ENCODE assay signal across 11 cellular contexts in genomic region chr14:24138396-24139271, GRCh38. TPM values are rescaled to one million over a fixed set of nuclear protein-coding genes. Genes with fewer than 3 reads are reported as not detected.
DNase-seq lines count a peak whose midpoint lies in the region; FAIRE-seq and TF ChIP-seq lines count a peak whose summit lies in the region.
"Had no signal": no experiment of that assay in that cellular context is flagged by ENCODE, and none has a peak within 500 bp of the region (broad histone marks: within the 10 kb centered on the region; RNA-seq: fewer than 3 reads in every experiment).

No MANE protein-coding gene starts in this region.

- no peak overlapping the region for H2AFZ ChIP-seq in OCI-LY7 (ENCODE audit: low read length)

- no peaks in the 10 kb centered on the region for H3K27me3 Mint-ChIP-seq in activated CD4-positive, alpha-beta T cell treated with anti-CD3 and anti-CD28 coated beads, Interleukin-2, amount 10 ng/mL, durations not matched to agents 24 days and 14 days
- H3K27me3 Mint-ChIP-seq in dendritic cell treated with granulocyte-macrophage colony-stimulating factor and Interleukin-4, amounts not matched to agents 40 ng/mL and 50 ng/mL, for 4 days = no peaks in the 10 kb centered on the region

- H3K36me3 Mint-ChIP-seq in activated CD4-positive, alpha-beta T cell treated with anti-CD3 and anti-CD28 coated beads, Interleukin-2, amount 10 ng/mL, durations not matched to agents 24 days and 14 days (ENCODE audit: low read depth) = peaks cover 59% of the 10 kb centered on the region
- H3K36me3 Mint-ChIP-seq in dendritic cell treated with granulocyte-macrophage colony-stimulating factor and Interleukin-4, amounts not matched to agents 40 ng/mL and 50 ng/mL, for 4 days (ENCODE audit: low read depth) = peaks cover 57% of the 10 kb centered on the region

- TF ChIP-seq CTCF in OCI-LY7 (conservative IDR thresholded peaks at IDR 0.05; ENCODE audit: low read length) = no peak

- H3K4me3 ChIP-seq in OCI-LY7 (ENCODE audit: low read depth, low read length, poor library complexity, severe bottlenecking) (peak overlapping the region; percentile 85), small intestine (ENCODE audit: low read depth in 1 of 2, low read length in 2 of 2) (peak overlapping the region in 1 of 2 donors; percentile 15)

- peak overlapping the region; percentile 94 for H3K4me3 Mint-ChIP-seq in activated CD4-positive, alpha-beta T cell treated with anti-CD3 and anti-CD28 coated beads, Interleukin-2, amount 10 ng/mL, durations not matched to agents 24 days and 14 days
- no peak overlapping the region for H3K4me3 Mint-ChIP-seq in dendritic cell treated with granulocyte-macrophage colony-stimulating factor and Interleukin-4, amounts not matched to agents 40 ng/mL and 50 ng/mL, for 4 days

- CTCF ChIA-PET in OCI-LY7 (lab: Charles Lee; ENCODE audit: unreplicated experiment) = no interaction called here

- H3K27ac ChIP-seq in OCI-LY7 (ENCODE audit: low read depth, low read length, poor library complexity, severe bottlenecking) (no peak overlapping the region), small intestine (ENCODE audit: low read depth in 1 of 2, low read length in 1 of 2) (peak overlapping the region; percentile 21 to 25)
- H3K27ac ChIP-seq: HL-60 had no signal

- H3K9me3 ChIP-seq in OCI-LY7 (ENCODE audit: low read length) (no peaks in the 10 kb centered on the region), small intestine (ENCODE audit: control insufficient read depth, low read depth) (no peaks in the 10 kb centered on the region)

- H3K27ac Mint-ChIP-seq in activated CD4-positive, alpha-beta T cell treated with anti-CD3 and anti-CD28 coated beads, Interleukin-2, amount 10 ng/mL, durations not matched to agents 24 days and 14 days = peak overlapping the region; percentile 58
- peak overlapping the region; percentile 76 for H3K27ac Mint-ChIP-seq in dendritic cell treated with granulocyte-macrophage colony-stimulating factor and Interleukin-4, amounts not matched to agents 40 ng/mL and 50 ng/mL, for 4 days

- DNase-seq in activated CD4-positive, alpha-beta T cell treated with anti-CD3 and anti-CD28 coated beads, Interleukin-2, amount 10 ng/mL, durations not matched to agents 24 days and 14 days = no peak
- DNase-seq in activated CD4-positive, alpha-beta T cell treated with anti-CD3 and anti-CD28 coated beads, Interleukin-2, amount 50 U/mL, for 1 hour = no peak
- no peak for DNase-seq in OCI-LY7 (ENCODE audit: low spot score)
- DNase-seq in small intestine = no peak
- no peak for DNase-seq in pons (ENCODE audit: low spot score)
- no peak for DNase-seq in NCI-H82 (lab: John Stamatoyannopoulos, UW)
- no peak for DNase-seq in NOMO-1 treated with DMSO at 0.1 percent for 48 hours (lab: John Stamatoyannopoulos, UW; ENCODE audit: unreplicated experiment)
- DNase-seq: NCI-H1092, NCI-H526 treated with DMSO at 0.1 percent for 48 hours had no signal

- no peaks in the 10 kb centered on the region for H3K9me3 Mint-ChIP-seq in activated CD4-positive, alpha-beta T cell treated with anti-CD3 and anti-CD28 coated beads, Interleukin-2, amount 10 ng/mL, durations not matched to agents 24 days and 14 days
- no peaks in the 10 kb centered on the region for H3K9me3 Mint-ChIP-seq in dendritic cell treated with granulocyte-macrophage colony-stimulating factor and Interleukin-4, amounts not matched to agents 40 ng/mL and 50 ng/mL, for 4 days

- no TSS peak for BruUV-seq in OCI-LY7 (replicated peaks; lab: Mats Ljungman, UMichigan)

- peak overlapping the region; percentile 89 for H3K4me2 ChIP-seq in OCI-LY7 (ENCODE audit: low read length)

- H3K27me3 ChIP-seq in small intestine (ENCODE audit: control insufficient read depth in 2 of 2, insufficient read depth in 2 of 2, low read length in 2 of 2) = no peaks in the 10 kb centered on the region

- H4K20me1 ChIP-seq in OCI-LY7 (ENCODE audit: insufficient read depth, low read length) = 0 out of 2 replicates have a peak, but pooled peaks cover 6% of the 10 kb centered on the region

- POLR2A ChIA-PET in OCI-LY7 (lab: Charles Lee) = interaction anchor here (1.1 to 4.1 kb wide), 4 partner anchors 21 to 44 kb away, joined by 3 to 43 read pairs (median 4); partner anchors contain the start of genes DCAF11, NRL and PCK2

- H3K79me2 ChIP-seq in OCI-LY7 (ENCODE audit: insufficient read depth, low read depth, low read length) = peaks cover 25% of the 10 kb centered on the region

- H3K9me2 ChIP-seq in OCI-LY7 (ENCODE audit: insufficient read depth, low read length) = no peaks in the 10 kb centered on the region

- WGBS in small intestine, 3 donors = 52 to 76% (median 61%) methylated on average over 13 of the region's 13 CpGs

- intact Hi-C loops in activated CD4-positive, alpha-beta T cell treated with anti-CD3 and anti-CD28 coated beads, Interleukin-2, amount 10 ng/mL, durations not matched to agents 24 days and 14 days (cut with micrococcal nuclease) = no loop called here
- intact Hi-C loops in OCI-LY7 (cut with micrococcal nuclease; ENCODE audit: unreplicated experiment) = no loop called here
- intact Hi-C loops in dendritic cell treated with granulocyte-macrophage colony-stimulating factor and Interleukin-4, amounts not matched to agents 40 ng/mL and 50 ng/mL, for 4 days (cut with micrococcal nuclease) = no loop called here

- H3K4me1 Mint-ChIP-seq in activated CD4-positive, alpha-beta T cell treated with anti-CD3 and anti-CD28 coated beads, Interleukin-2, amount 10 ng/mL, durations not matched to agents 24 days and 14 days = peaks cover 53% of the 10 kb centered on the region
- H3K4me1 Mint-ChIP-seq in dendritic cell treated with granulocyte-macrophage colony-stimulating factor and Interleukin-4, amounts not matched to agents 40 ng/mL and 50 ng/mL, for 4 days (ENCODE audit: low read depth) = peaks cover 67% of the 10 kb centered on the region

- H3K36me3 ChIP-seq in OCI-LY7 (ENCODE audit: insufficient read depth, low read length) (peaks cover 38% of the 10 kb centered on the region), small intestine (ENCODE audit: control insufficient read depth in 2 of 2, insufficient read depth in 2 of 2, low read length in 2 of 2) (peaks cover 5 to 9% of the 10 kb centered on the region in 2 donors)

- H3K4me1 ChIP-seq in OCI-LY7 (ENCODE audit: insufficient read depth, low read length, poor library complexity, severe bottlenecking) (peaks cover 42% of the 10 kb centered on the region), small intestine (ENCODE audit: control insufficient read depth in 2 of 2, insufficient read depth in 1 of 2, low read depth in 1 of 2, low read length in 1 of 2) (peaks cover 7 to 19% of the 10 kb centered on the region in 2 donors)

- no peak for FAIRE-seq in small intestine (lab: Jason Lieb, UNC)

RNA-seq across cellular contexts. Expression of gene PSME1, which starts 2.6 kb away (rescaled TPM):
- total RNA-seq in activated CD4-positive, alpha-beta T cell treated with anti-CD3 and anti-CD28 coated beads, Interleukin-2, amount 10 ng/mL, durations not matched to agents 24 days and 14 days = 300 and 306 TPM in 2 replicates
- total RNA-seq in OCI-LY7 (2014; rRNA removed; shearing (Covaris generic)) = 187 and 213 TPM in 2 replicates
- 146 and 149 TPM in 2 replicates for total RNA-seq in OCI-LY7 (2022)
- 100 to 1,000 TPM; 431 to 576 (median 503) TPM for polyA plus RNA-seq in small intestine

RNA-seq across cellular contexts. Expression of gene EMC9, which starts 2.8 kb away (rescaled TPM):
- total RNA-seq in activated CD4-positive, alpha-beta T cell treated with anti-CD3 and anti-CD28 coated beads, Interleukin-2, amount 10 ng/mL, durations not matched to agents 24 days and 14 days = 26.6 and 30.3 TPM in 2 replicates
- 73.2 and 74.8 TPM in 2 replicates for total RNA-seq in OCI-LY7 (2014; rRNA removed; shearing (Covaris generic))
- 72.0 and 72.9 TPM in 2 replicates for total RNA-seq in OCI-LY7 (2022)
- 10 to 100 TPM; 34.2 to 74.7 (median 48.4) TPM for polyA plus RNA-seq in small intestine

RNA-seq across cellular contexts. Expression of gene PSME2, which starts 7.8 kb away (rescaled TPM):
- total RNA-seq in activated CD4-positive, alpha-beta T cell treated with anti-CD3 and anti-CD28 coated beads, Interleukin-2, amount 10 ng/mL, durations not matched to agents 24 days and 14 days = 565 and 584 TPM in 2 replicates
- total RNA-seq in OCI-LY7 (2014; rRNA removed; shearing (Covaris generic)) = 254 and 290 TPM in 2 replicates
- total RNA-seq in OCI-LY7 (2022) = 176 and 188 TPM in 2 replicates
- 100 to 1,000 TPM; 597 to 997 (median 691) TPM for polyA plus RNA-seq in small intestine

RNA-seq across cellular contexts. Expression of gene FITM1, which starts 8.2 kb away (rescaled TPM):
- total RNA-seq in activated CD4-positive, alpha-beta T cell treated with anti-CD3 and anti-CD28 coated beads, Interleukin-2, amount 10 ng/mL, durations not matched to agents 24 days and 14 days = 0.26 and 0.54 TPM in 2 replicates
- total RNA-seq in OCI-LY7 (2014; rRNA removed; shearing (Covaris generic)) = 0.28 TPM in 2 replicates
- total RNA-seq in OCI-LY7 (2022) = 0.97 and 1.4 TPM in 2 replicates
- polyA plus RNA-seq in small intestine = 1 to 10 TPM; 2.4 to 5.8 (median 5.1) TPM

RNA-seq across cellular contexts. Expression of gene RNF31, which starts 8.7 kb away (rescaled TPM):
- total RNA-seq in activated CD4-positive, alpha-beta T cell treated with anti-CD3 and anti-CD28 coated beads, Interleukin-2, amount 10 ng/mL, durations not matched to agents 24 days and 14 days = 95.1 and 95.6 TPM in 2 replicates
- total RNA-seq in OCI-LY7 (2014; rRNA removed; shearing (Covaris generic)) = 37.8 and 66.1 TPM in 2 replicates
- 57.8 and 58.1 TPM in 2 replicates for total RNA-seq in OCI-LY7 (2022)
- polyA plus RNA-seq in small intestine = 10 to 100 TPM; 41.4 to 83.0 (median 56.5) TPM
